Comparison of ENCODE assay signal across 19 cellular contexts in the genomic region with DNA sequence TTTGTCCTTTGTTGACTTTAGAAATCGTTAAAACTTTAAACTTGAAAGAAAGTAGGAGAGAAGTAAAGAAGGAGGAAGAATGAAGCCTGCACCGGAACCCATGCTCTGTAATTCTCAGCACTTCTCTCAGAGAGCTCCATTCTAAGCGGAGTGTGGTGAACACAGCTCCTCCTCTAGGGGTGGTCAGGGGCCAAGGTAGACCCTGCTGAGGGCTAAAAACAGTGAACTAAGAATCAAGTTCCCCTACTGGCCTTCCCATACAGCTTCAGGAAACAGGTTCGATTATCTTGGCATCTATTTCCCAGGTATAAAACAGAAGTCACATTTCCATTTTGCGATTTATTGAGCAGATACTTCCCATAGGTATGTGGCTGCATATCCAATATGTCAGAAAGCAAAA.
A peak's percentile ranks its signal among the peaks of the same experiment; 100 is the strongest.
DNase-seq lines count a peak whose midpoint lies in the region; ATAC-seq, FAIRE-seq and TF ChIP-seq lines count a peak whose summit lies in the region.
"Had no signal": no experiment of that assay in that cellular context is flagged by ENCODE, and none has a peak within 500 bp of the region (broad histone marks: within the 10 kb centered on the region; RNA-seq: fewer than 3 reads in every experiment).

No MANE protein-coding gene starts in this region.

- H3K4ac ChIP-seq in IMR-90 (ENCODE audit: low read depth, low read length) (no peak overlapping the region), H1 (replicated peaks; ENCODE audit: insufficient read length, low read depth, low read length) (no peak overlapping the region), mesendoderm (ENCODE audit: low read depth, low read length) (no peak overlapping the region)

- no peak overlapping the region for H2BK120ac ChIP-seq in IMR-90 (ENCODE audit: low read depth, low read length)
- H2BK120ac ChIP-seq in H1 (replicated peaks; ENCODE audit: low read depth, low read length) = no peak overlapping the region
- no peak overlapping the region for H2BK120ac ChIP-seq in mesendoderm (ENCODE audit: low read depth, low read length)

- TF ChIP-seq POLR2A in IMR-90 (IDR thresholded peaks at IDR 0.05; ENCODE audit: low read depth, low read length) = no peak
- no peak for TF ChIP-seq POLR2A in H1 (IDR thresholded peaks at IDR 0.05; ENCODE audit: control extremely low read depth in 1 of 2, low read depth in 2 of 2, low read length in 2 of 2)
- TF ChIP-seq POLR2A in erythroblast (IDR thresholded peaks at IDR 0.05; ENCODE audit: low read length) = no peak

- H3K23me2 ChIP-seq in H1 (ENCODE audit: low read depth, low read length) = no peaks in the 10 kb centered on the region

- peaks cover 13% of the 10 kb centered on the region for H3K9me1 ChIP-seq in IMR-90 (ENCODE audit: insufficient read depth, low read length)

- BruUV-seq in IMR-90 (replicated peaks; lab: Mats Ljungman, UMichigan) (no TSS peak), OCI-LY7 (replicated peaks; lab: Mats Ljungman, UMichigan) (no TSS peak)

- in situ Hi-C loops in IMR-90 (cut with MboI; ENCODE audit: low sequenced_read_pairs) = no loop called here

- H3K14ac ChIP-seq in IMR-90 (replicated peaks; ENCODE audit: low read depth, low read length) (no peak overlapping the region), H1 (ENCODE audit: insufficient read length) (no peak overlapping the region)

- no peak for TF ChIP-seq EP300 in H1 (IDR thresholded peaks at IDR 0.05; ENCODE audit: borderline replicate concordance in 1 of 2, low read depth in 2 of 2, low read length in 2 of 2)

- H3K79me2 ChIP-seq in GM23338 (replicated peaks; ENCODE audit: insufficient read depth) (no peaks in the 10 kb centered on the region), H1 (ENCODE audit: control insufficient read depth in 1 of 2, insufficient read depth in 2 of 2, low read length in 2 of 2) (no peaks in the 10 kb centered on the region), mesendoderm (ENCODE audit: control insufficient read depth, insufficient read depth, low read length) (no peaks in the 10 kb centered on the region), OCI-LY7 (ENCODE audit: insufficient read depth, low read depth, low read length) (no peaks in the 10 kb centered on the region)

- no peaks in the 10 kb centered on the region for H3K36me3 Mint-ChIP-seq in GM23338 (ENCODE audit: low read depth)
- H3K36me3 Mint-ChIP-seq: CD4-positive, CD25-positive, alpha-beta regulatory T cell had no signal

- H3K56ac ChIP-seq in IMR-90 (ENCODE audit: extremely low read depth, insufficient read depth, low read length) (no peak overlapping the region), H1 (replicated peaks; ENCODE audit: insufficient read length, low read depth, low read length) (no peak overlapping the region), mesendoderm (ENCODE audit: low read length) (no peak overlapping the region)

- no peaks in the 10 kb centered on the region for H4K20me1 ChIP-seq in GM23338 (replicated peaks; ENCODE audit: insufficient read depth)
- no peaks in the 10 kb centered on the region for H4K20me1 ChIP-seq in IMR-90 (ENCODE audit: insufficient read depth, low read length)
- H4K20me1 ChIP-seq in H1 (replicated peaks in 1 of 2; ENCODE audit: control insufficient read depth in 1 of 2, insufficient read depth in 2 of 2, low read length in 2 of 2) = no peaks in the 10 kb centered on the region
- H4K20me1 ChIP-seq in OCI-LY7 (ENCODE audit: insufficient read depth, low read length) = no peaks in the 10 kb centered on the region
- H4K20me1 ChIP-seq: BLaER1 treated with 17β-estradiol and CSF1 and Interleukin-3, amounts not matched to agents 10 nM and 100 nM had no signal

- H2AFZ ChIP-seq in GM23338 = no peak overlapping the region
- H2AFZ ChIP-seq in IMR-90 (replicated peaks; ENCODE audit: low read length, poor library complexity) = no peak overlapping the region
- no peak overlapping the region for H2AFZ ChIP-seq in H1 (ENCODE audit: low read length)
- H2AFZ ChIP-seq in OCI-LY7 (ENCODE audit: low read length) = no peak overlapping the region

- H3K4me1 ChIP-seq in GM23338 (ENCODE audit: insufficient read depth) (no peaks in the 10 kb centered on the region), IMR-90 (ENCODE audit: control insufficient read depth, insufficient read depth, low read length) (peaks cover 13% of the 10 kb centered on the region), H1 (replicated peaks in 1 of 4; ENCODE audit: control insufficient read depth in 3 of 4, insufficient read depth in 4 of 4, low read length in 3 of 4) (peaks cover 0 to 5% (median under 1%) of the 10 kb centered on the region in 4 experiments; a peak in 2 of 7 replicates), mesendoderm (ENCODE audit: control insufficient read depth, low read depth, low read length) (no peaks in the 10 kb centered on the region), OCI-LY7 (ENCODE audit: insufficient read depth, low read length, poor library complexity, severe bottlenecking) (no peaks in the 10 kb centered on the region)
- H3K4me1 ChIP-seq: HAP-1 had no signal

- H3K27ac Mint-ChIP-seq in GM23338 = no peak overlapping the region
- H3K27ac Mint-ChIP-seq: CD4-positive, CD25-positive, alpha-beta regulatory T cell had no signal

- H2AK5ac ChIP-seq in IMR-90 (ENCODE audit: low read depth, low read length) (no peak overlapping the region), H1 (ENCODE audit: low read depth, low read length) (no peak overlapping the region), mesendoderm (ENCODE audit: low read length) (no peak overlapping the region)

- peak in 1 of 2 experiments; percentile 30; a peak in 1 of 4 replicates for TF ChIP-seq CTCF in GM23338 (conservative IDR thresholded peaks at IDR 0.05; ENCODE audit: low read depth in 2 of 2)
- TF ChIP-seq CTCF in IMR-90 (conservative IDR thresholded peaks at IDR 0.05; ENCODE audit: low read depth, low read length) = no peak
- peak in 2 of 3 experiments; percentile 42 to 53; a peak in 3 of 4 replicates for TF ChIP-seq CTCF in H1 (IDR thresholded peaks at IDR 0.05; ENCODE audit: control extremely low read depth in 1 of 3, insufficient read depth in 1 of 3, low read depth in 1 of 3, low read length in 3 of 3)
- TF ChIP-seq CTCF in OCI-LY7 (conservative IDR thresholded peaks at IDR 0.05; ENCODE audit: low read length) = no peak

- no peak overlapping the region for H2BK12ac ChIP-seq in H1 (ENCODE audit: low read depth, low read length)

- POLR2A ChIA-PET in IMR-90 (lab: Charles Lee; ENCODE audit: unreplicated experiment) (interaction anchor here (0.6 kb wide), 1 partner anchor 83 kb away, joined by 6 read pairs; no protein-coding TSS in a partner anchor), H1 (lab: Charles Lee; ENCODE audit: partially characterized antibody) (no interaction called here), OCI-LY7 (lab: Charles Lee) (interaction anchor here (0.6 kb wide), 2 partner anchors 270 to 1705 kb away, joined by 3 to 5 read pairs; no protein-coding TSS in a partner anchor)

- DNase-seq in GM23338 (ENCODE audit: low spot score) (peak; percentile 51), IMR-90 (no peak), H1 (ENCODE audit: low read depth in 1 of 2, low spot score in 2 of 2) (no peak), mesendoderm (peak; percentile 61), OCI-LY7 (ENCODE audit: low spot score) (no peak), erythroblast (lab: John Stamatoyannopoulos, UW) (no peak), NCI-H524 treated with DMSO at 0.1 percent for 48 hours (lab: John Stamatoyannopoulos, UW) (no peak)
- DNase-seq: ACHN; Calu3; CD4-positive, CD25-positive, alpha-beta regulatory T cell; DMS 273 treated with DMSO at 0.1 percent for 48 hours had no signal

- H3K9me3 ChIP-seq in IMR-90 (ENCODE audit: control insufficient read depth, insufficient read depth, low read length) = no peaks in the 10 kb centered on the region
- H3K9me3 ChIP-seq in H1 (ENCODE audit: insufficient read depth in 2 of 2, low read depth in 1 of 2, low read length in 1 of 2) = no peaks in the 10 kb centered on the region
- H3K9me3 ChIP-seq in OCI-LY7 (ENCODE audit: low read length) = no peaks in the 10 kb centered on the region
- H3K9me3 ChIP-seq: HAP-1 had no signal

- WGBS in IMR-90 (ENCODE audit: extremely low coverage in 2 of 2, insufficient read length in 1 of 2), 2 experiments = 100% methylated on average over 2 of the region's 5 CpGs; no CpG with 5 or more reads in 1 of the 2 experiments
- 67% methylated on average over 5 of the region's 5 CpGs; no CpG with 5 or more reads in 1 of the 2 experiments for WGBS in H1 (ENCODE audit: extremely low coverage in 1 of 2, insufficient coverage in 1 of 2, insufficient read length in 1 of 2, insufficient replicate concordance in 2 of 2, low coverage in 1 of 2, low lambda C conversion rate in 2 of 2, missing lambda C conversion rate in 1 of 2), 2 experiments
- WGBS in mesendoderm (ENCODE audit: extremely low coverage, insufficient coverage, low lambda C conversion rate) = no CpG with 5 or more reads among the region's 5 CpGs

- no peaks in the 10 kb centered on the region for H3K9me3 Mint-ChIP-seq in GM23338

- peaks cover 7% of the 10 kb centered on the region for H3K27me3 Mint-ChIP-seq in GM23338 (ENCODE audit: insufficient read depth, low read depth, poor library complexity)

- peak; percentile 39 for FAIRE-seq in H1 (lab: Jason Lieb, UNC)
- FAIRE-seq: GM12878, GM18507, GM19239, HepG2, HTR-8/SVneo had no signal

- TF ChIP-seq RAD21 in IMR-90 (IDR thresholded peaks at IDR 0.05; ENCODE audit: low read length) = no peak
- TF ChIP-seq RAD21 in H1 (IDR thresholded peaks at IDR 0.05 in 1 of 2, conservative IDR thresholded peaks at IDR 0.05 in 1 of 2; ENCODE audit: low read depth in 2 of 2, low read length in 2 of 2) = peak; percentile 25 to 40; a peak in 3 of 4 replicates

- ATAC-seq in GM23338 (peak; percentile 28), IMR-90 (ENCODE audit: low read depth) (no peak), GM19324 (IDR thresholded peaks at IDR 0.05; ENCODE audit: low FRiP score, unreplicated experiment) (no peak)
- ATAC-seq: HepG2 had no signal

- H3K27ac ChIP-seq in GM23338 (ENCODE audit: low read depth) (no peak overlapping the region), IMR-90 (ENCODE audit: insufficient read depth, low read length) (no peak overlapping the region), H1 (ENCODE audit: low read depth, low read length) (no peak overlapping the region), mesendoderm (ENCODE audit: low read depth, low read length) (no peak overlapping the region), OCI-LY7 (ENCODE audit: low read depth, low read length, poor library complexity, severe bottlenecking) (no peak overlapping the region)
- H3K27ac ChIP-seq: BLaER1 treated with 17β-estradiol and CSF1 and Interleukin-3, amounts not matched to agents 10 nM and 100 nM had no signal

- H2BK5ac ChIP-seq in IMR-90 (ENCODE audit: low read depth, low read length, poor library complexity, severe bottlenecking) = no peak overlapping the region
- H2BK5ac ChIP-seq in H1 (ENCODE audit: low read depth, low read length) = no peak overlapping the region
- H2BK5ac ChIP-seq in mesendoderm (ENCODE audit: low read length) = no peak overlapping the region

- peaks cover 21% of the 10 kb centered on the region for H3K4me1 Mint-ChIP-seq in GM23338

- H2BK15ac ChIP-seq in IMR-90 (ENCODE audit: low read depth, low read length) (no peak overlapping the region), H1 (ENCODE audit: low read length) (no peak overlapping the region), mesendoderm (replicated peaks; ENCODE audit: low read depth) (no peak overlapping the region)

- H3K9me2 ChIP-seq in GM23338 (ENCODE audit: insufficient read depth) = no peaks in the 10 kb centered on the region
- H3K9me2 ChIP-seq in OCI-LY7 (ENCODE audit: insufficient read depth, low read length) = no peaks in the 10 kb centered on the region

- H3K4me2 ChIP-seq in GM23338 = no peak overlapping the region
- H3K4me2 ChIP-seq in IMR-90 (ENCODE audit: low read depth, low read length) = no peak overlapping the region
- H3K4me2 ChIP-seq in H1 (ENCODE audit: insufficient read depth in 1 of 2, low read depth in 2 of 2, low read length in 2 of 2) = no peak overlapping the region
- H3K4me2 ChIP-seq in mesendoderm (ENCODE audit: low read length) = no peak overlapping the region
- no peak overlapping the region for H3K4me2 ChIP-seq in OCI-LY7 (ENCODE audit: low read length)

- dilution Hi-C loops in IMR-90 (cut with HindIII; ENCODE audit: low sequenced_read_pairs, unreplicated experiment) = no loop called here

- H2AK9ac ChIP-seq in IMR-90 (replicated peaks; ENCODE audit: low read depth, low read length, poor library complexity) = no peak overlapping the region

- intact Hi-C loops in IMR-90 (cut with micrococcal nuclease) = no loop called here
- intact Hi-C loops in OCI-LY7 (cut with micrococcal nuclease; ENCODE audit: unreplicated experiment) = no loop called here

- H3K79me1 ChIP-seq in IMR-90 (ENCODE audit: low read depth in 1 of 2, low read length in 2 of 2) (0 out of 4 replicates have a peak, but pooled peaks cover 0 to 4% of the 10 kb centered on the region in 2 experiments), H1 (ENCODE audit: low read depth, low read length) (no peaks in the 10 kb centered on the region), mesendoderm (ENCODE audit: low read length) (no peaks in the 10 kb centered on the region)

- H3K4me3 ChIP-seq in GM23338 (no peak overlapping the region), IMR-90 (ENCODE audit: insufficient read depth, low read depth, low read length) (no peak overlapping the region), H1 (ENCODE audit: extremely low read depth in 1 of 4, insufficient read depth in 2 of 4, low read depth in 3 of 4, low read length in 4 of 4) (no peak overlapping the region), mesendoderm (ENCODE audit: low read length) (no peak overlapping the region), OCI-LY7 (ENCODE audit: low read depth, low read length, poor library complexity, severe bottlenecking) (no peak overlapping the region)
- H3K4me3 ChIP-seq: BLaER1 treated with 17β-estradiol and CSF1 and Interleukin-3, amounts not matched to agents 10 nM and 100 nM; GM12878; HAP-1 had no signal

- H3F3A ChIP-seq in GM23338 (replicated peaks; ENCODE audit: low read depth) = no peaks in the 10 kb centered on the region

- H2BK20ac ChIP-seq in IMR-90 (ENCODE audit: low read depth, low read length) (peak overlapping the region; percentile 26; the same call in 1 of the 2 replicates), H1 (ENCODE audit: low read length) (no peak overlapping the region)

- H3K9ac ChIP-seq in IMR-90 (ENCODE audit: low read depth, low read length) (no peak overlapping the region), H1 (replicated peaks in 1 of 4; ENCODE audit: extremely low read depth in 1 of 4, low read depth in 3 of 4, low read length in 3 of 4) (no peak overlapping the region), mesendoderm (ENCODE audit: low read length) (no peak overlapping the region)
- H3K9ac ChIP-seq: BLaER1 treated with 17β-estradiol and CSF1 and Interleukin-3, amounts not matched to agents 10 nM and 100 nM had no signal

- no peak overlapping the region for H4K91ac ChIP-seq in IMR-90 (ENCODE audit: insufficient read depth, low read depth, low read length)
- no peak overlapping the region for H4K91ac ChIP-seq in H1 (replicated peaks; ENCODE audit: insufficient read length, low read length)

- H4K8ac ChIP-seq in IMR-90 (ENCODE audit: low read depth in 2 of 2, low read length in 2 of 2) (no peak overlapping the region), H1 (ENCODE audit: extremely low read depth, insufficient read depth, low read length) (no peak overlapping the region), mesendoderm (ENCODE audit: low read depth, low read length) (no peak overlapping the region)

- H4K5ac ChIP-seq in IMR-90 (ENCODE audit: low read depth, low read length) (no peak overlapping the region), H1 (ENCODE audit: insufficient read length, low read depth, low read length) (no peak overlapping the region), mesendoderm (ENCODE audit: low read length) (no peak overlapping the region)

- H3K18ac ChIP-seq in IMR-90 (ENCODE audit: low read depth, low read length) (no peak overlapping the region), H1 (ENCODE audit: extremely low read depth, low read length) (no peak overlapping the region), mesendoderm (ENCODE audit: low read length) (no peak overlapping the region)

- H3K4me3 Mint-ChIP-seq in GM23338 = no peak overlapping the region
- H3K4me3 Mint-ChIP-seq: CD4-positive, CD25-positive, alpha-beta regulatory T cell had no signal

- H3K36me3 ChIP-seq in GM23338 (ENCODE audit: insufficient read depth) (no peaks in the 10 kb centered on the region), IMR-90 (ENCODE audit: control insufficient read depth, insufficient read depth, low read length) (no peaks in the 10 kb centered on the region), H1 (ENCODE audit: control insufficient read depth in 2 of 4, insufficient read depth in 4 of 4, low read length in 3 of 4) (no peaks in the 10 kb centered on the region), mesendoderm (ENCODE audit: control insufficient read depth, insufficient read depth, low read length) (no peaks in the 10 kb centered on the region), OCI-LY7 (ENCODE audit: insufficient read depth, low read length) (no peaks in the 10 kb centered on the region)
- H3K36me3 ChIP-seq: BLaER1 treated with 17β-estradiol and CSF1 and Interleukin-3, amounts not matched to agents 10 nM and 100 nM; HAP-1 had no signal

- H3K27me3 ChIP-seq in GM23338 (ENCODE audit: insufficient read depth) (no peaks in the 10 kb centered on the region), IMR-90 (ENCODE audit: control insufficient read depth, insufficient read depth, low read length) (no peaks in the 10 kb centered on the region), H1 (replicated peaks in 1 of 4; ENCODE audit: control insufficient read depth in 3 of 4, extremely low read depth in 1 of 4, insufficient read depth in 3 of 4, low read length in 3 of 4) (no peaks in the 10 kb centered on the region), mesendoderm (ENCODE audit: insufficient read depth, low read length, poor library complexity) (no peaks in the 10 kb centered on the region)
- H3K27me3 ChIP-seq: BLaER1 treated with 17β-estradiol and CSF1 and Interleukin-3, amounts not matched to agents 10 nM and 100 nM had no signal

- H3K23ac ChIP-seq in IMR-90 (ENCODE audit: low read depth, low read length) (no peak overlapping the region), H1 (ENCODE audit: insufficient read length) (no peak overlapping the region), mesendoderm (ENCODE audit: low read length) (no peak overlapping the region)

- CTCF ChIA-PET in IMR-90 (lab: Yijun Ruan, JAX) = no interaction called here
- CTCF ChIA-PET in H1 (lab: Charles Lee; ENCODE audit: partially characterized antibody) = interaction anchor here (0.5 to 8.6 kb wide), 14 partner anchors 10 to 910 kb away, joined by 3 to 86 read pairs (median 5); no protein-coding TSS in a partner anchor
- CTCF ChIA-PET in OCI-LY7 (lab: Charles Lee; ENCODE audit: unreplicated experiment) = no interaction called here

Comparison
In these comparisons a context has a peak if more than half of its experiments do, and no peak if none do; other contexts are left out.
1. DNase-seq: peak in GM23338 (single experiment) and mesendoderm (single experiment); none in IMR-90 (single experiment), H1 (0 of 2), OCI-LY7 (single experiment), erythroblast (0 of 2) and NCI-H524 treated with DMSO at 0.1 percent for 48 hours (single experiment).
2. CTCF ChIP-seq: peak in H1 (2 of 3); none in IMR-90 (single experiment) and OCI-LY7 (single experiment).